Comparison of ENCODE assay signal across 8 cellular contexts in genomic region chr11:59058120-59058917, GRCh38. TPM values are rescaled to one million over a fixed set of nuclear protein-coding genes. Genes with fewer than 3 reads are reported as not detected.
DNase-seq lines count a peak whose midpoint lies in the region; ATAC-seq and TF ChIP-seq lines count a peak whose summit lies in the region.
"Not testable (repeated sequence)": the region's sequence is repeated elsewhere in the genome, so short reads cannot be mapped to it uniquely, and the experiment has no call there.

No MANE protein-coding gene starts in this region.

- WGBS in gastroesophageal sphincter (ENCODE audit: low coverage in 1 of 2), 2 donors, result 1 to 3% methylated on average over 8 to 13 of the region's 25 CpGs

- not testable (repeated sequence) for TF ChIP-seq EP300 in gastroesophageal sphincter (IDR thresholded peaks at IDR 0.05)

- not testable (repeated sequence) for H3K4me3 ChIP-seq in HAP-1
- H3K4me3 ChIP-seq in gastroesophageal sphincter (peak overlapping the region in 1 of 2 donors; percentile 34), neuron (ENCODE audit: low read length) (peak overlapping the region; percentile 43)

- peak overlapping the region; percentile 78 to 82 for H3K4me3 Mint-ChIP-seq in stimulated activated naive CD8-positive, alpha-beta T cell treated with anti-CD3 and anti-CD28 coated beads, Interleukin-15, amount 100 ng/mL, for 72 hours

- H3K27ac Mint-ChIP-seq in stimulated activated naive CD8-positive, alpha-beta T cell treated with anti-CD3 and anti-CD28 coated beads, Interleukin-15, amount 100 ng/mL, for 72 hours, result peak overlapping the region in 1 of 2 donors; percentile 61

- H3K27me3 Mint-ChIP-seq in stimulated activated naive CD8-positive, alpha-beta T cell treated with anti-CD3 and anti-CD28 coated beads, Interleukin-15, amount 100 ng/mL, for 72 hours, result peaks cover 69% of the 10 kb centered on the region

- not testable (repeated sequence) for H3K9me3 Mint-ChIP-seq in stimulated activated naive CD8-positive, alpha-beta T cell treated with anti-CD3 and anti-CD28 coated beads, Interleukin-15, amount 100 ng/mL, for 72 hours

- TF ChIP-seq POLR2A in gastroesophageal sphincter (IDR thresholded peaks at IDR 0.05), result not testable (repeated sequence)

- ATAC-seq in gastroesophageal sphincter, result peak; percentile 80
- peak; percentile 91 for ATAC-seq in stimulated activated naive CD8-positive, alpha-beta T cell treated with anti-CD3 and anti-CD28 coated beads, Interleukin-15, amount 100 ng/mL, for 72 hours

- not testable (repeated sequence) for H3K27ac ChIP-seq in gastroesophageal sphincter

- peaks cover 10% of the 10 kb centered on the region for H3K4me1 Mint-ChIP-seq in stimulated activated naive CD8-positive, alpha-beta T cell treated with anti-CD3 and anti-CD28 coated beads, Interleukin-15, amount 100 ng/mL, for 72 hours

- H3K27me3 ChIP-seq in HAP-1 (ENCODE audit: low read depth); neuron (ENCODE audit: insufficient read depth, low read length): not testable (repeated sequence)
- peaks cover 59% of the 10 kb centered on the region for H3K27me3 ChIP-seq in gastroesophageal sphincter

- DNase-seq in G401 (ENCODE audit: low spot score), result peak; percentile 52
- peak; percentile 89 to 93 for DNase-seq in HAP-1 (ENCODE audit: low spot score in 2 of 2)
- peak; percentile 72 for DNase-seq in LoVo (ENCODE audit: low spot score)
- peak; percentile 20 for DNase-seq in SHP77 treated with DMSO at 0.1 percent for 48 hours (lab: John Stamatoyannopoulos, UW)
- DNase-seq in activated gamma-delta T cell treated with Interleukin-2 at 50 U/mL for 16 hours, result peak; percentile 68
- peak; percentile 88 to 89 for DNase-seq in stimulated activated naive CD8-positive, alpha-beta T cell treated with anti-CD3 and anti-CD28 coated beads, Interleukin-15, amount 100 ng/mL, for 72 hours

- H3K36me3 ChIP-seq in HAP-1 (replicated peaks); gastroesophageal sphincter; neuron (ENCODE audit: insufficient read depth, low read length): not testable (repeated sequence)

- not testable (repeated sequence) for H3K4me1 ChIP-seq in HAP-1; gastroesophageal sphincter; neuron (ENCODE audit: insufficient read depth, low read length)

- peak overlapping the region; percentile 50 for H2AFZ ChIP-seq in neuron (ENCODE audit: low read depth, low read length)

- H3K9me3 ChIP-seq in HAP-1; gastroesophageal sphincter; neuron (ENCODE audit: low read length): not testable (repeated sequence)

- in situ Hi-C loops in G401 (cut with HindIII; ENCODE audit: low sequenced_read_pairs); HAP-1 (cut with MboI; ENCODE audit: low sequenced_read_pairs): not testable (repeated sequence)

- TF ChIP-seq CTCF in gastroesophageal sphincter (IDR thresholded peaks at IDR 0.05), result peak in 3 of 4 experiments; percentile 18 to 69 (median 31)

RNA-seq across cellular contexts. Expression of gene GLYATL1B, which starts 27.8 kb away (rescaled TPM):
- total RNA-seq in G401 (2014; rRNA removed; shearing (Covaris generic)), result not detected in 2 replicates
- not detected for total RNA-seq in gastroesophageal sphincter

RNA-seq across cellular contexts. Expression of gene FAM111B, which starts 48.7 kb away (rescaled TPM):
- total RNA-seq in G401 (2014; rRNA removed; shearing (Covaris generic)), result not detected in 2 replicates
- total RNA-seq in gastroesophageal sphincter, result 1 to 10 TPM in 1 of 4 donors, under 1 TPM in 1, not detected in 2; 0.13 to 1.4 TPM

Comparison
In these comparisons a context has a peak if more than half of its experiments do, and no peak if none do; other contexts are left out.
1. DNase-seq: peak in every context shown above with its lines; median percentile 91 in HAP-1; 88 in stimulated activated naive CD8-positive, alpha-beta T cell treated with anti-CD3 and anti-CD28 coated beads, Interleukin-15, amount 100 ng/mL, for 72 hours; 72 in LoVo; 68 in activated gamma-delta T cell treated with Interleukin-2 at 50 U/mL for 16 hours; 52 in G401; 20 in SHP77 treated with DMSO at 0.1 percent for 48 hours.